In genomic region chr12:19402211-19402610, GRCh38 we compare ENCODE assay signal across 13 cellular contexts. TPM values are rescaled to one million over a fixed set of nuclear protein-coding genes. Genes with fewer than 3 reads are reported as not detected.
DNase-seq lines count a peak whose midpoint lies in the region; ATAC-seq, FAIRE-seq and TF ChIP-seq lines count a peak whose summit lies in the region.
"Had no signal": no experiment of that assay in that cellular context is flagged by ENCODE, and none has a peak within 500 bp of the region (broad histone marks: within the 10 kb centered on the region; RNA-seq: fewer than 3 reads in every experiment).

No MANE protein-coding gene starts in this region.

- H3K27me3 ChIP-seq in bronchial epithelial cell (ENCODE audit: control insufficient read depth, insufficient read depth, low read length) (no peaks in the 10 kb centered on the region), thoracic aorta (replicated peaks; ENCODE audit: insufficient read depth) (no peaks in the 10 kb centered on the region), BE2C (no peaks in the 10 kb centered on the region)

- peak overlapping the region; percentile 45 to 51 for H3K27ac ChIP-seq in thoracic aorta

- ATAC-seq in thoracic aorta (ENCODE audit: insufficient number of reproducible peaks, low FRiP score, low read depth) (no peak), GM21619 (IDR thresholded peaks at IDR 0.05; ENCODE audit: unreplicated experiment) (no peak), left ventricle myocardium superior (no peak)

- no peak for TF ChIP-seq CTCF in bronchial epithelial cell (IDR thresholded peaks at IDR 0.05; ENCODE audit: insufficient read depth, low read length, severe bottlenecking)
- TF ChIP-seq CTCF in thoracic aorta (IDR thresholded peaks at IDR 0.05) = no peak
- TF ChIP-seq CTCF in BE2C (IDR thresholded peaks at IDR 0.05; ENCODE audit: low read depth, low read length) = no peak

- H3K36me3 ChIP-seq in bronchial epithelial cell (ENCODE audit: control insufficient read depth, insufficient read depth, low read length) (peaks cover 1% of the 10 kb centered on the region), thoracic aorta (no peaks in the 10 kb centered on the region), BE2C (no peaks in the 10 kb centered on the region)

- H3K4me1 ChIP-seq in thoracic aorta (ENCODE audit: control insufficient read depth in 1 of 2, low read depth in 2 of 2) = peaks cover 0 to 16% of the 10 kb centered on the region in 2 donors
- no peaks in the 10 kb centered on the region for H3K4me1 ChIP-seq in BE2C

- no peak for FAIRE-seq in bronchial epithelial cell (lab: Jason Lieb, UNC)

- intact Hi-C loops in left ventricle myocardium superior (cut with micrococcal nuclease) = no loop called here

- H3K9me3 ChIP-seq in thoracic aorta (no peaks in the 10 kb centered on the region), BE2C (no peaks in the 10 kb centered on the region)

- H3K4me3 ChIP-seq in bronchial epithelial cell (ENCODE audit: low read depth, low read length) (no peak overlapping the region), thoracic aorta (no peak overlapping the region), BE2C (ENCODE audit: low read depth, low read length) (no peak overlapping the region)

- peak; percentile 15 for DNase-seq in HPDE6-E6E7 (ENCODE audit: extremely low spot score)
- DNase-seq in bronchial epithelial cell (ENCODE audit: low read depth) = peak; percentile 85
- DNase-seq in islet precursor cell = peak; percentile 77
- DNase-seq in thoracic aorta (ENCODE audit: low spot score) = no peak
- DNase-seq in left ventricle myocardium superior = no peak
- no peak for DNase-seq in BE2C
- DNase-seq: CD4-positive, alpha-beta T cell; HCEC 1CT; KBM-7; NCI-H1048; NCI-H2081 treated with DMSO at 0.1 percent for 48 hours; NCI-H510A had no signal

RNA-seq across cellular contexts. Expression of gene AEBP2, which starts 37.1 kb away (rescaled TPM):
- 12.6 and 18.2 TPM in 2 replicates for total RNA-seq in bronchial epithelial cell
- total RNA-seq in thoracic aorta = 10 to 100 TPM; 28.3 to 79.6 TPM
- total RNA-seq in left ventricle myocardium superior = 28.5 TPM
- polyA plus RNA-seq in BE2C (2012; ENCODE audit: insufficient read depth, insufficient read length, low read depth) = 20.5 TPM

Comparison
In these comparisons a context has a peak if more than half of its experiments do, and no peak if none do; other contexts are left out.
1. DNase-seq: peak in HPDE6-E6E7 (single experiment), bronchial epithelial cell (single experiment) and islet precursor cell (single experiment); none in thoracic aorta (single experiment), left ventricle myocardium superior (single experiment) and BE2C (single experiment).